ENCODE assay signal across 27 cellular contexts in genomic region chr16:59991171-59991570, GRCh38.
"Had no signal": no experiment of that assay in that cellular context is flagged by ENCODE, and none has a peak within 500 bp of the region (broad histone marks: within the 10 kb centered on the region; RNA-seq: fewer than 3 reads in every experiment).

No MANE protein-coding gene starts in this region.

- FAIRE-seq: urothelium cell line had no signal

- H3K27me3 ChIP-seq: stomach, suprapubic skin, testis, thyroid gland, tibial artery, tibial nerve, transverse colon, upper lobe of left lung, upper lobe of right lung, uterus, vagina had no signal

- H3K4me1 ChIP-seq: stomach, suprapubic skin, testis, thyroid gland, tibial artery, tibial nerve, transverse colon, upper lobe of left lung, upper lobe of right lung, uterus, vagina had no signal

- H3K27ac ChIP-seq: stomach, suprapubic skin, testis, thoracic aorta, thyroid gland, tibial artery, tibial nerve, transverse colon, upper lobe of left lung, upper lobe of right lung, uterus, vagina had no signal

- DNase-seq: stimulated activated CD4-positive, alpha-beta T cell treated with anti-CD3 and anti-CD28 coated beads, Interleukin-2, amount 100 ng/mL, for 48 hours; stimulated activated CD4-positive, alpha-beta T cell treated with anti-CD3 and anti-CD28 coated beads, Interleukin-4, amount 100 ng/mL, for 1 hour; stimulated activated CD4-positive, alpha-beta T cell treated with anti-CD3 and anti-CD28 coated beads, Interleukin-4, amount 100 ng/mL, for 24 hours; stimulated activated CD4-positive, alpha-beta T cell treated with anti-CD3 and anti-CD28 coated beads, Interleukin-4, amount 100 ng/mL, for 4 hours; stimulated activated CD8-positive, alpha-beta memory T cell treated with anti-CD3 and anti-CD28 coated beads, Interleukin-4, amount 100 ng/mL, for 48 hours; stimulated activated naive B cell treated with anti-CD40 and anti-IgM and Interleukin-4, amounts not matched to agents 10 μg/mL and 1 μg/mL and 100 μg/mL, for 72 hours; stimulated activated naive CD4-positive, alpha-beta T cell; stimulated activated naive CD4-positive, alpha-beta T cell treated with Interleukin-2 at 50 U/mL for 16 hours; stimulated activated naive CD8-positive, alpha-beta T cell treated with anti-CD3 and anti-CD28 coated beads, Interleukin-15, amount 100 ng/mL, for 72 hours; stimulated activated naive CD8-positive, alpha-beta T cell treated with anti-CD3 and anti-CD28 coated beads, Interleukin-15, Interleukin-2, amounts not matched to agents 100 U/mL and 50 U/mL, for 24 hours; stomach; substantia nigra; testis; thyroid gland; tibial artery; transverse colon; trophoblast cell; upper lobe of left lung; upper lobe of right lung; uterus had no signal

- H3K9me3 ChIP-seq: testis, thoracic aorta, thyroid gland, upper lobe of left lung, uterus, vagina had no signal

- H3K4me3 ChIP-seq: stomach, suprapubic skin, testis, thoracic aorta, thyroid gland, tibial artery, tibial nerve, transverse colon, upper lobe of left lung, upper lobe of right lung, uterus, vagina had no signal

- ATAC-seq: stimulated activated effector memory CD8-positive, alpha-beta T cell treated with anti-CD3 and anti-CD28 coated beads, Interleukin-12 subunit alpha, Interleukin-12 subunit beta, amount 100 ng/mL, for 72 hours; stimulated activated memory B cell treated with anti-CD40 and anti-IgM and Interleukin-4, amounts not matched to agents 10 μg/mL and 1 μg/mL and 100 μg/mL, for 72 hours; stimulated activated naive B cell treated with anti-CD40 and anti-IgM and Interleukin-4, amounts not matched to agents 10 μg/mL and 1 μg/mL and 100 μg/mL, for 72 hours; stimulated activated naive CD8-positive, alpha-beta T cell treated with anti-CD3 and anti-CD28 coated beads, Interleukin-15, amount 100 ng/mL, for 72 hours; stimulated activated naive CD8-positive, alpha-beta T cell treated with anti-CD3 and anti-CD28 coated beads, Interleukin-15, Interleukin-2, amounts not matched to agents 100 U/mL and 50 U/mL, for 24 hours; upper lobe of right lung had no signal

- H3K36me3 ChIP-seq: stomach, suprapubic skin, thoracic aorta, thyroid gland, tibial artery, tibial nerve, transverse colon, upper lobe of left lung, upper lobe of right lung, uterus, vagina had no signal
